In genomic region chr11:116600930-116601329, GRCh38 we compare ENCODE assay signal across 18 cellular contexts.
"Had no signal": no experiment of that assay in that cellular context is flagged by ENCODE, and none has a peak within 500 bp of the region (broad histone marks: within the 10 kb centered on the region; RNA-seq: fewer than 3 reads in every experiment).

No MANE protein-coding gene starts in this region.

- H3K4me2 ChIP-seq: hepatocyte had no signal

- H3K27me3 Mint-ChIP-seq: dendritic cell treated with granulocyte-macrophage colony-stimulating factor and Interleukin-4, amounts not matched to agents 40 ng/mL and 50 ng/mL, for 4 days had no signal

- H3K9me3 Mint-ChIP-seq: dendritic cell treated with granulocyte-macrophage colony-stimulating factor and Interleukin-4, amounts not matched to agents 40 ng/mL and 50 ng/mL, for 4 days; stimulated activated naive B cell treated with anti-CD40 and anti-IgM and Interleukin-4, amounts not matched to agents 10 μg/mL and 1 μg/mL and 100 μg/mL, for 72 hours had no signal

- H3K79me2 ChIP-seq: hepatocyte, parathyroid adenoma had no signal

- H3K4me3 ChIP-seq: hepatocyte, lung, upper lobe of right lung had no signal

- H3K4me1 Mint-ChIP-seq: stimulated activated naive B cell treated with anti-CD40 and anti-IgM and Interleukin-4, amounts not matched to agents 10 μg/mL and 1 μg/mL and 100 μg/mL, for 72 hours had no signal

- ATAC-seq: activated CD4-positive, CD25-positive, alpha-beta regulatory T cell treated with anti-CD3 and anti-CD28 coated beads, Interleukin-2, amount 50 U/mL, for 24 hours; activated T-cell treated with anti-CD3 and anti-CD28 coated beads, Interleukin-2, amount 50 U/mL, for 72 hours; stimulated activated naive B cell treated with anti-CD40 and anti-IgM and Interleukin-4, amounts not matched to agents 10 μg/mL and 1 μg/mL and 100 μg/mL, for 72 hours; upper lobe of right lung had no signal

- H3K27ac Mint-ChIP-seq: activated naive CD8-positive, alpha-beta T cell; activated T-cell treated with anti-CD3 and anti-CD28 coated beads, Interleukin-2, amount 50 U/mL, for 72 hours; dendritic cell treated with granulocyte-macrophage colony-stimulating factor and Interleukin-4, amounts not matched to agents 40 ng/mL and 50 ng/mL, for 4 days; stimulated activated naive B cell treated with anti-CD40 and anti-IgM and Interleukin-4, amounts not matched to agents 10 μg/mL and 1 μg/mL and 100 μg/mL, for 72 hours had no signal

- H3K9ac ChIP-seq: parathyroid adenoma had no signal

- H3K27me3 ChIP-seq: upper lobe of right lung had no signal

- H3K36me3 Mint-ChIP-seq: activated naive CD8-positive, alpha-beta T cell; stimulated activated naive B cell treated with anti-CD40 and anti-IgM and Interleukin-4, amounts not matched to agents 10 μg/mL and 1 μg/mL and 100 μg/mL, for 72 hours had no signal

- H2AFZ ChIP-seq: hepatocyte, parathyroid adenoma had no signal

- H3K4me1 ChIP-seq: parathyroid adenoma, upper lobe of right lung had no signal

- H3K27ac ChIP-seq: hepatocyte, parathyroid adenoma, upper lobe of right lung had no signal

- H3K4me3 Mint-ChIP-seq: activated naive CD8-positive, alpha-beta T cell; activated T-cell treated with anti-CD3 and anti-CD28 coated beads, Interleukin-2, amount 50 U/mL, for 72 hours; dendritic cell treated with granulocyte-macrophage colony-stimulating factor and Interleukin-4, amounts not matched to agents 40 ng/mL and 50 ng/mL, for 4 days; nephron; stimulated activated naive B cell treated with anti-CD40 and anti-IgM and Interleukin-4, amounts not matched to agents 10 μg/mL and 1 μg/mL and 100 μg/mL, for 72 hours had no signal

- DNase-seq: activated CD8-positive, alpha-beta memory T cell treated with anti-CD3 and anti-CD28 coated beads for 24 hours; activated CD8-positive, alpha-beta memory T cell treated with anti-CD3 and anti-CD28 coated beads, Interleukin-2, amount 50 U/mL, for 48 hours; activated T-cell treated with anti-CD3 and anti-CD28 coated beads, Interleukin-2, amount 50 U/mL, for 72 hours; amniotic stem cell; effector memory CD4-positive, alpha-beta T cell; foreskin fibroblast; left cardiac atrium; midbrain; stimulated activated naive B cell treated with anti-CD40 and anti-IgM and Interleukin-4, amounts not matched to agents 10 μg/mL and 1 μg/mL and 100 μg/mL, for 72 hours; T-helper 9 cell; upper lobe of right lung had no signal

- H3K36me3 ChIP-seq: upper lobe of right lung had no signal

- H3K9me3 ChIP-seq: upper lobe of right lung had no signal
